ENCODE assay signal across 8 cellular contexts in genomic region chr12:98955284-98955683, GRCh38.
DNase-seq lines count a peak whose midpoint lies in the region; ATAC-seq and TF ChIP-seq lines count a peak whose summit lies in the region.

No MANE protein-coding gene starts in this region.

- H3K36me3 ChIP-seq in KMS-11 (ENCODE audit: insufficient read depth) = no peaks in the 10 kb centered on the region
- no peaks in the 10 kb centered on the region for H3K36me3 ChIP-seq in brain microvascular endothelial cell (replicated peaks)
- H3K36me3 ChIP-seq in colonic mucosa = no peaks in the 10 kb centered on the region
- H3K36me3 ChIP-seq in right atrium auricular region = no peaks in the 10 kb centered on the region

- intact Hi-C loops in colonic mucosa (cut with DNase I) (no loop called here), sciatic nerve (cut with DNase I) (no loop called here)

- H2AFZ ChIP-seq in KMS-11 (ENCODE audit: low read depth) = no peak overlapping the region

- no peak overlapping the region for H3K4me3 ChIP-seq in KMS-11 (IDR thresholded peaks at IDR 0.05; ENCODE audit: insufficient read depth, low read depth, low read length)
- H3K4me3 ChIP-seq in brain microvascular endothelial cell (ENCODE audit: low read depth, low read length) = no peak overlapping the region
- H3K4me3 ChIP-seq in colonic mucosa = no peak overlapping the region
- H3K4me3 ChIP-seq in right atrium auricular region = no peak overlapping the region

- H3K9me3 ChIP-seq in colonic mucosa (no peaks in the 10 kb centered on the region), right atrium auricular region (peaks cover under 1 to 2% of the 10 kb centered on the region in 2 donors)

- H3K4me1 ChIP-seq in KMS-11 (ENCODE audit: low read depth, poor library complexity, severe bottlenecking) (no peaks in the 10 kb centered on the region), colonic mucosa (no peaks in the 10 kb centered on the region), right atrium auricular region (no peaks in the 10 kb centered on the region)

- H3K27ac ChIP-seq in KMS-11 (no peak overlapping the region), brain microvascular endothelial cell (no peak overlapping the region), colonic mucosa (no peak overlapping the region), right atrium auricular region (no peak overlapping the region)

- no peak overlapping the region for H3K4me2 ChIP-seq in KMS-11

- DNase-seq in GM10266 (ENCODE audit: extremely low spot score) (peak; percentile 25), brain microvascular endothelial cell (peak; percentile 9), KG1 (lab: John Stamatoyannopoulos, UW) (no peak), colonic mucosa (no peak), right atrium auricular region (ENCODE audit: low spot score) (no peak), sciatic nerve (ENCODE audit: low spot score) (no peak)

- ATAC-seq in GM21447 (IDR thresholded peaks at IDR 0.05; ENCODE audit: unreplicated experiment) (peak; percentile 81), sciatic nerve (no peak)

- H3K79me2 ChIP-seq in KMS-11 (ENCODE audit: insufficient read depth, low read depth) = no peaks in the 10 kb centered on the region

- H3K27me3 ChIP-seq in KMS-11 (ENCODE audit: insufficient read depth, low read depth) = no peaks in the 10 kb centered on the region
- no peaks in the 10 kb centered on the region for H3K27me3 ChIP-seq in brain microvascular endothelial cell (replicated peaks)
- H3K27me3 ChIP-seq in colonic mucosa = no peaks in the 10 kb centered on the region
- no peaks in the 10 kb centered on the region for H3K27me3 ChIP-seq in right atrium auricular region

- no peak overlapping the region for H3K9ac ChIP-seq in KMS-11
- H3K9ac ChIP-seq in colonic mucosa (ENCODE audit: low read depth in 2 of 2, low read length in 2 of 2) = no peak overlapping the region

- in situ Hi-C loops in brain microvascular endothelial cell (cut with HindIII; ENCODE audit: low pct_ligation_motif_present, low sequenced_read_pairs) = no loop called here

- H4K20me1 ChIP-seq in KMS-11 (ENCODE audit: insufficient read depth) = no peaks in the 10 kb centered on the region

- TF ChIP-seq CTCF in GM10266 (IDR thresholded peaks at IDR 0.05; ENCODE audit: control insufficient read depth, insufficient read depth, low read depth, missing control alignments) = peak; percentile 37
- peak; percentile 59 for TF ChIP-seq CTCF in KMS-11 (conservative IDR thresholded peaks at IDR 0.05; ENCODE audit: low read depth, low read length)
- TF ChIP-seq CTCF in brain microvascular endothelial cell (IDR thresholded peaks at IDR 0.05; ENCODE audit: low read depth, low read length, missing control alignments) = peak; percentile 46
- TF ChIP-seq CTCF in colonic mucosa (IDR thresholded peaks at IDR 0.05) = no peak
- TF ChIP-seq CTCF in right atrium auricular region (IDR thresholded peaks at IDR 0.05) = no peak

Comparison
In these comparisons a context has a peak if more than half of its experiments do, and no peak if none do; other contexts are left out.
1. DNase-seq: peak in GM10266 (single experiment) and brain microvascular endothelial cell (single experiment); none in KG1 (single experiment), colonic mucosa (single experiment), right atrium auricular region (single experiment) and sciatic nerve (single experiment).
2. CTCF ChIP-seq: peak in GM10266 (single experiment), KMS-11 (single experiment) and brain microvascular endothelial cell (single experiment); none in colonic mucosa (single experiment) and right atrium auricular region (0 of 2).